ENCODE assay signal across 8 cellular contexts in the genomic region with DNA sequence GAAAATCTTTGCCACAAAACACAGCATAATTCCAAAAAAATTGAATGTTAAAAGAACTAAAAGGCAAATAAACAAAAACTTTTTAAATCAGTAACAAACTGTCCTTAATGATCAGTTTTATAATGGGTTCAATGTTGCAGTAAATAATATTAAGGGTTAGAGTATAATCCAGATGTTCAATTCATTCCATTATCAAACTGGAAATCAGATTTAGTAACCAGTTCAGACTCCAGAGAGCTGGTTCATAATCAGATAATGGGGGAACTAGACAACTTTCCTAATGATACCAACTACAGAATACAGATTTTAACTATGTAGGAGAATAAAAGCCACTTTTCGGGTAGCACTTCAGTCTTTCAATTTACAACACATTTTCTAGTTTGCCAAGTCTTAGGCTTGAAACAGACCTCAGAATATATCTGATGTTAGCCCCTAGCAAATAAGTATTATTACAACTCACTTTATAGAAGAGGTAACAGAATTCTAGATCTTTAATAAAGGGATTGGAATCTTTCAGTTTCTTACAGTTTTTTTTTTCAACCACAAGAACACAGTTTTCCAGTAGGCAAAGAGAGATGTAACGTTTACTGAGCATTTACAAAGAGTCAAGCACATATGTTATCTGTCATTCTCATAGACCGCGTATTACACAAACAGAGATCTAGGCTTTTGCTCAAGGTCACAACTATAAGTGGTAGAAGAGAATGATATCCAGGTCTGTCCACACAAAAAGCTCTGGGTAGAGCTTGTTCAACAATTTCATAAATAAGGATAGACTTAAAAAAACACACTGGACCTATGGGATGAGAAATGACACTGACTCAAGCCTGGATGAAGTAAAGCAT. TPM values are rescaled to one million over a fixed set of nuclear protein-coding genes. Genes with fewer than 3 reads are reported as not detected.
DNase-seq lines count a peak whose midpoint lies in the region; TF ChIP-seq lines count a peak whose summit lies in the region.

No MANE protein-coding gene starts in this region.

- H3K36me3 Mint-ChIP-seq in Caco-2 (ENCODE audit: insufficient read depth, unreplicated experiment): peaks cover 20% of the 10 kb centered on the region

- DNase-seq in Caco-2: no peak
- DNase-seq in adrenal gland: no peak
- DNase-seq in kidney epithelial cell (ENCODE audit: low read depth): no peak
- no peak for DNase-seq in testis
- no peak for DNase-seq in GM19238 (ENCODE audit: insufficient read length, low spot score)
- no peak for DNase-seq in stimulated activated CD4-positive, alpha-beta T cell treated with anti-CD3 and anti-CD28 coated beads, Interleukin-4, amount 100 ng/mL, for 4 hours
- DNase-seq in T-helper 9 cell: no peak

- CTCF ChIA-PET in Caco-2 (lab: Charles Lee): interaction anchor here (3.4 kb wide), 1 partner anchor 148 kb away, joined by 15 read pairs; no protein-coding TSS in a partner anchor

- H3K27ac Mint-ChIP-seq in Caco-2 (ENCODE audit: unreplicated experiment): peak overlapping the region; percentile 86

- H3K4me1 ChIP-seq in Caco-2 (peaks cover 26% of the 10 kb centered on the region), HUES48 (ENCODE audit: control insufficient read depth, insufficient read depth, low read length) (peaks cover 23% of the 10 kb centered on the region), adrenal gland (replicated peaks in 1 of 2) (peaks cover 0 to 49% of the 10 kb centered on the region in 2 donors), testis (peaks cover 22% of the 10 kb centered on the region)

- no peaks in the 10 kb centered on the region for H3K27me3 Mint-ChIP-seq in Caco-2 (ENCODE audit: insufficient read depth, unreplicated experiment)

- BruUV-seq in Caco-2 (replicated peaks; lab: Mats Ljungman, UMichigan): no TSS peak

- no peak for TF ChIP-seq CTCF in Caco-2 (IDR thresholded peaks at IDR 0.05; ENCODE audit: insufficient read depth in 1 of 2, low read depth in 1 of 2, low read length in 1 of 2, severe bottlenecking in 1 of 2, unreplicated experiment in 1 of 2)
- no peak for TF ChIP-seq CTCF in adrenal gland (IDR thresholded peaks at IDR 0.05)
- no peak for TF ChIP-seq CTCF in kidney epithelial cell (IDR thresholded peaks at IDR 0.05; ENCODE audit: insufficient read depth, low read length, poor library complexity, severe bottlenecking)
- no peak for TF ChIP-seq CTCF in testis (IDR thresholded peaks at IDR 0.05)

- H3K36me3 ChIP-seq in Caco-2 (ENCODE audit: control insufficient read depth, insufficient read depth, low read length) (no peaks in the 10 kb centered on the region), HUES48 (ENCODE audit: control insufficient read depth, insufficient read depth, low read length) (no peaks in the 10 kb centered on the region), adrenal gland (replicated peaks in 1 of 2) (no peaks in the 10 kb centered on the region), kidney epithelial cell (ENCODE audit: control insufficient read depth, insufficient read depth, low read length) (no peaks in the 10 kb centered on the region), testis (ENCODE audit: low read depth, missing control alignments) (no peaks in the 10 kb centered on the region)

- H3K9me3 ChIP-seq in Caco-2 (no peaks in the 10 kb centered on the region), HUES48 (ENCODE audit: control insufficient read depth, insufficient read depth, low read length) (no peaks in the 10 kb centered on the region), adrenal gland (replicated peaks in 1 of 3) (no peaks in the 10 kb centered on the region), testis (no peaks in the 10 kb centered on the region)

- no peaks in the 10 kb centered on the region for H3K27me3 ChIP-seq in Caco-2 (replicated peaks; ENCODE audit: control insufficient read depth, insufficient read depth, low read length)
- H3K27me3 ChIP-seq in HUES48 (ENCODE audit: control insufficient read depth, insufficient read depth, low read length): no peaks in the 10 kb centered on the region
- H3K27me3 ChIP-seq in adrenal gland: no peaks in the 10 kb centered on the region
- H3K27me3 ChIP-seq in kidney epithelial cell (ENCODE audit: control insufficient read depth, insufficient read depth, low read length): no peaks in the 10 kb centered on the region
- H3K27me3 ChIP-seq in testis: no peaks in the 10 kb centered on the region

- no peaks in the 10 kb centered on the region for H3K9me3 Mint-ChIP-seq in Caco-2 (ENCODE audit: unreplicated experiment)

- peaks cover 11% of the 10 kb centered on the region for H3K4me1 Mint-ChIP-seq in Caco-2 (ENCODE audit: low read depth, unreplicated experiment)

- intact Hi-C loops in Caco-2 (cut with micrococcal nuclease; ENCODE audit: unreplicated experiment) (loop anchor here (1.0 to 10.0 kb wide), 3 partner anchors 17 to 210 kb away; no protein-coding TSS in a partner anchor), adrenal gland (cut with DNase I) (no loop called here), testis (cut with DNase I; ENCODE audit: low total_unique reads) (no loop called here)

- POLR2A ChIA-PET in Caco-2 (lab: Charles Lee): interaction anchor here (0.5 to 0.6 kb wide), 3 partner anchors 125 to 377 kb away, joined by 3 to 4 read pairs (median 4); no protein-coding TSS in a partner anchor

- H3K4me3 ChIP-seq in Caco-2 (ENCODE audit: low read depth, low read length) (peak overlapping the region; percentile 66), HUES48 (ENCODE audit: low read depth, low read length) (peak overlapping the region; percentile 96), adrenal gland (peak overlapping the region in 2 of 4 donors; percentile 89 to 94), kidney epithelial cell (ENCODE audit: low read depth, low read length) (peak overlapping the region; percentile 96), testis (peak overlapping the region; percentile 94 to 96)

- H3K4me3 Mint-ChIP-seq in Caco-2 (ENCODE audit: unreplicated experiment): peak overlapping the region; percentile 82

- TF ChIP-seq POLR2A in adrenal gland (IDR thresholded peaks at IDR 0.05): no peak
- TF ChIP-seq POLR2A in testis (IDR thresholded peaks at IDR 0.05): no peak

- WGBS in adrenal gland, 4 donors: 9 to 16% (median 12%) methylated on average over 4 of the region's 4 CpGs
- 6 to 8% methylated on average over 4 of the region's 4 CpGs for WGBS in testis, 2 donors

- H3K9ac ChIP-seq in HUES48 (ENCODE audit: low read depth, low read length): peak overlapping the region; percentile 56; the same call in 1 of the 2 replicates

- H3K27ac ChIP-seq in HUES48 (ENCODE audit: low read depth, low read length) (no peak overlapping the region), adrenal gland (peak overlapping the region; percentile 69 to 99 (median 97)), testis (peak overlapping the region; percentile 94 to 99)

RNA-seq across cellular contexts. Expression of a gene that starts 1.9 kb away (rescaled TPM):
- total RNA-seq in Caco-2 (2022) (41.9 and 53.0 TPM in 2 replicates), adrenal gland (100 to 1,000 TPM in 4 of 8 donors, 10 to 100 TPM in 4; 57.8 to 160 (median 105) TPM), kidney epithelial cell (24.7 and 27.2 TPM in 2 replicates), testis (100 to 1,000 TPM; 160 to 199 TPM)
- polyA plus RNA-seq in adrenal gland (10 to 100 TPM; 46.4 to 88.0 (median 50.9) TPM), testis (ENCODE audit: insufficient read depth, low read depth, low replicate concordance) (173 TPM)

RNA-seq across cellular contexts. Expression of a gene that starts 2.2 kb away (rescaled TPM):
- total RNA-seq in Caco-2 (2022) (159 and 169 TPM in 2 replicates), adrenal gland (100 to 1,000 TPM in 5 of 8 donors, 10 to 100 TPM in 3; 68.3 to 157 (median 111) TPM), kidney epithelial cell (15.4 and 18.6 TPM in 2 replicates), testis (100 to 1,000 TPM; 106 to 185 TPM)
- polyA plus RNA-seq in adrenal gland (100 to 1,000 TPM in 1 of 3 donors, 10 to 100 TPM in 2; 50.0 to 173 (median 84.4) TPM), testis (ENCODE audit: insufficient read depth, low read depth, low replicate concordance) (596 TPM)

RNA-seq across cellular contexts. Expression of a gene that starts 20.7 kb away (rescaled TPM):
- total RNA-seq in Caco-2 (2022) (1.3 and 1.7 TPM in 2 replicates), adrenal gland (under 1 TPM in 6 of 8 donors, not detected in 2; 0.07 to 0.48 (median 0.18) TPM), kidney epithelial cell (not detected in 2 replicates), testis (10 to 100 TPM in 1 of 2 donors, 1 to 10 TPM in 1; 9.4 to 24.6 TPM)
- polyA plus RNA-seq in adrenal gland (under 1 TPM; 0.24 to 0.40 (median 0.38) TPM), testis (ENCODE audit: insufficient read depth, low read depth, low replicate concordance) (49.7 TPM)
